Comparison of ENCODE assay signal across 21 cellular contexts in genomic region chr3:14199641-14200040, GRCh38. TPM values are rescaled to one million over a fixed set of nuclear protein-coding genes. Genes with fewer than 3 reads are reported as not detected.
A peak's percentile ranks its signal among the peaks of the same experiment; 100 is the strongest.
DNase-seq lines count a peak whose midpoint lies in the region; ATAC-seq, FAIRE-seq and TF ChIP-seq lines count a peak whose summit lies in the region.
"Had no signal": no experiment of that assay in that cellular context is flagged by ENCODE, and none has a peak within 500 bp of the region (broad histone marks: within the 10 kb centered on the region; RNA-seq: fewer than 3 reads in every experiment).

No MANE protein-coding gene starts in this region.

- ATAC-seq in K562 (no peak), left lung (no peak)

- TF ChIP-seq CTCF in K562 (IDR thresholded peaks at IDR 0.05 in 2 of 3, conservative IDR thresholded peaks at IDR 0.05 in 1 of 3; ENCODE audit: insufficient read depth in 2 of 3, low read depth in 1 of 3, low read length in 3 of 3) (no peak), suprapubic skin (IDR thresholded peaks at IDR 0.05) (no peak), left lung (IDR thresholded peaks at IDR 0.05) (no peak)

- no TSS peak for BruUV-seq in K562 (replicated peaks; lab: Mats Ljungman, UMichigan)

- POLR2A ChIA-PET in K562 (lab: Yijun Ruan, JAX): interaction anchor here (0.6 to 3.0 kb wide), 5 partner anchors 14 to 42 kb away, joined by 3 to 28 read pairs (median 5); partner anchors contain the start of genes LSM3 and XPC

- CTCF ChIA-PET in K562 (lab: Yijun Ruan, JAX; ENCODE audit: low intra/inter-chr PET ratio): no interaction called here

- H4K20me1 ChIP-seq in K562 (replicated peaks; ENCODE audit: control insufficient read depth, insufficient read depth, low read length): no peaks in the 10 kb centered on the region

- H2AFZ ChIP-seq in K562 (ENCODE audit: low read depth, low read length): no peak overlapping the region

- no peak for FAIRE-seq in K562 (lab: Jason Lieb, UNC)
- FAIRE-seq: D721Med had no signal

- TF ChIP-seq POLR2A in K562 (conservative IDR thresholded peaks at IDR 0.05): no peak
- no peak for TF ChIP-seq POLR2A in suprapubic skin (IDR thresholded peaks at IDR 0.05)

- peaks cover 16% of the 10 kb centered on the region in 2 experiments; a peak in 4 of 5 replicates for H3K4me1 ChIP-seq in K562 (replicated peaks in 1 of 2; ENCODE audit: control insufficient read depth in 2 of 2, insufficient read depth in 2 of 2, low read length in 2 of 2)
- H3K4me1 ChIP-seq in esophagus (ENCODE audit: control insufficient read depth in 2 of 2, insufficient read depth in 2 of 2, low read length in 1 of 2): peaks cover 2 to 14% of the 10 kb centered on the region in 2 donors
- H3K4me1 ChIP-seq in suprapubic skin: peaks cover 69% of the 10 kb centered on the region
- peaks cover 15 to 23% of the 10 kb centered on the region in 2 donors for H3K4me1 ChIP-seq in left lung
- H3K4me1 ChIP-seq: BE2C had no signal

- peaks cover 21% of the 10 kb centered on the region for H3K79me2 ChIP-seq in K562 (ENCODE audit: control insufficient read depth, insufficient read depth, low read length)

- H3K9me1 ChIP-seq in K562 (ENCODE audit: control insufficient read depth, insufficient read depth, low read length): no peaks in the 10 kb centered on the region

- TF ChIP-seq EP300 in K562 (IDR thresholded peaks at IDR 0.05; ENCODE audit: low read length) (no peak), suprapubic skin (IDR thresholded peaks at IDR 0.05) (no peak)

- no peak overlapping the region for H3K4me2 ChIP-seq in K562 (ENCODE audit: insufficient read depth, low read length)

- WGBS in K562 (ENCODE audit: insufficient coverage, low coverage, missing lambda C conversion rate): 72% methylated on average over 4 of the region's 4 CpGs
- 57 to 59% methylated on average over 4 of the region's 4 CpGs for WGBS in esophagus, 2 donors
- 57% methylated on average over 4 of the region's 4 CpGs for WGBS in suprapubic skin

- peak overlapping the region in 1 of 2 experiments; percentile 77; a peak in 1 of 4 replicates for H3K9ac ChIP-seq in K562 (ENCODE audit: insufficient read depth in 1 of 2, low read depth in 2 of 2, low read length in 2 of 2)

- H3K27ac Mint-ChIP-seq in activated T-cell treated with anti-CD3 and anti-CD28 coated beads, Interleukin-2, amount 50 U/mL, for 24 hours: peak overlapping the region; percentile 23

- no peak overlapping the region for H3K4me3 ChIP-seq in K562
- H3K4me3 ChIP-seq in esophagus (ENCODE audit: low read depth in 1 of 2, low read length in 2 of 2): no peak overlapping the region
- no peak overlapping the region for H3K4me3 ChIP-seq in suprapubic skin
- no peak overlapping the region for H3K4me3 ChIP-seq in left lung

- no peak overlapping the region for H3K27ac ChIP-seq in K562 (ENCODE audit: extremely low read depth, low read depth, low read length)
- H3K27ac ChIP-seq in esophagus (ENCODE audit: low read depth in 2 of 2, low read length in 1 of 2): peak overlapping the region; percentile 31 to 72
- peak overlapping the region; percentile 57 for H3K27ac ChIP-seq in suprapubic skin
- H3K27ac ChIP-seq in left lung: no peak overlapping the region

- H3K36me3 Mint-ChIP-seq in activated T-cell treated with anti-CD3 and anti-CD28 coated beads, Interleukin-2, amount 50 U/mL, for 24 hours (ENCODE audit: low read depth): peaks cover 55% of the 10 kb centered on the region

- intact Hi-C loops in K562 (cut with micrococcal nuclease): loop anchor here (5.0 to 10.0 kb wide), 5 partner anchors 173 to 723 kb away; partner anchors contain the start of gene CCDC174
- intact Hi-C loops in left lung (cut with DNase I): loop anchor here in 1 of 2 donors (5.0 kb wide), 1 partner anchor 273 kb away; no protein-coding TSS in a partner anchor

- no peaks in the 10 kb centered on the region for H3K27me3 Mint-ChIP-seq in activated T-cell treated with anti-CD3 and anti-CD28 coated beads, Interleukin-2, amount 50 U/mL, for 24 hours
- H3K27me3 Mint-ChIP-seq: CD4-positive, alpha-beta memory T cell had no signal

- no peak overlapping the region for H3K4me3 Mint-ChIP-seq in activated T-cell treated with anti-CD3 and anti-CD28 coated beads, Interleukin-2, amount 50 U/mL, for 24 hours
- H3K4me3 Mint-ChIP-seq: CD4-positive, alpha-beta memory T cell had no signal

- in situ Hi-C loops in K562 (cut with MboI): loop anchor here (5.0 kb wide), 2 partner anchors 63 to 263 kb away; no protein-coding TSS in a partner anchor

- H3K27me3 ChIP-seq in K562 (ENCODE audit: control insufficient read depth in 2 of 2, insufficient read depth in 2 of 2, low read length in 2 of 2) (no peaks in the 10 kb centered on the region), esophagus (ENCODE audit: control insufficient read depth in 1 of 2, insufficient read depth in 2 of 2, low read length in 2 of 2) (no peaks in the 10 kb centered on the region), suprapubic skin (no peaks in the 10 kb centered on the region), left lung (no peaks in the 10 kb centered on the region)
- H3K27me3 ChIP-seq: BE2C had no signal

- H3K9me3 ChIP-seq in K562 (replicated peaks; ENCODE audit: control insufficient read depth, insufficient read depth, low read depth, low read length): no peaks in the 10 kb centered on the region
- H3K9me3 ChIP-seq in esophagus (ENCODE audit: control insufficient read depth in 2 of 2, insufficient read depth in 1 of 2, low read depth in 1 of 2, low read length in 1 of 2): no peaks in the 10 kb centered on the region
- H3K9me3 ChIP-seq in suprapubic skin: no peaks in the 10 kb centered on the region
- no peaks in the 10 kb centered on the region for H3K9me3 ChIP-seq in left lung
- H3K9me3 ChIP-seq: BE2C had no signal

- H3K36me3 ChIP-seq in K562 (ENCODE audit: control insufficient read depth, insufficient read depth, low read length): peaks cover 56% of the 10 kb centered on the region
- H3K36me3 ChIP-seq in esophagus (ENCODE audit: control insufficient read depth in 2 of 2, insufficient read depth in 2 of 2, low read length in 1 of 2): peaks cover 4 to 5% of the 10 kb centered on the region in 2 donors
- peaks cover 12% of the 10 kb centered on the region for H3K36me3 ChIP-seq in suprapubic skin
- H3K36me3 ChIP-seq in left lung: peaks cover 0 to 30% of the 10 kb centered on the region in 2 donors
- H3K36me3 ChIP-seq: BE2C had no signal

- no peaks in the 10 kb centered on the region for H3K9me3 Mint-ChIP-seq in activated T-cell treated with anti-CD3 and anti-CD28 coated beads, Interleukin-2, amount 50 U/mL, for 24 hours
- H3K9me3 Mint-ChIP-seq: CD4-positive, alpha-beta memory T cell had no signal

- H3K4me1 Mint-ChIP-seq in activated T-cell treated with anti-CD3 and anti-CD28 coated beads, Interleukin-2, amount 50 U/mL, for 24 hours (ENCODE audit: low read depth): peaks cover 10% of the 10 kb centered on the region

- DNase-seq in activated T-cell treated with anti-CD3 and anti-CD28 coated beads, Interleukin-2, amount 50 U/mL, for 24 hours: no peak
- no peak for DNase-seq in activated T-cell treated with anti-CD3 and anti-CD28 coated beads, Interleukin-2, amount 50 U/mL, for 1 hour
- no peak for DNase-seq in K562 (ENCODE audit: extremely low read depth in 1 of 4, low spot score in 3 of 4)
- no peak for DNase-seq in suprapubic skin (ENCODE audit: low spot score in 2 of 2)
- DNase-seq in CD1c-positive myeloid dendritic cell (ENCODE audit: extremely low spot score): no peak
- DNase-seq in left lung: no peak
- no peak for DNase-seq in RPMI8226
- DNase-seq: 8988T; BE2C; CD4-positive, alpha-beta memory T cell; DMS79; H7; MV-4-11; NCI-H1417; NCI-H187 treated with DMSO at 0.1 percent for 48 hours; NCI-H2171; NCI-H446; NCI-H69; OCI-M1 had no signal

- TF ChIP-seq RAD21 in K562 (CRISPR knock-in tag; conservative IDR thresholded peaks at IDR 0.05 in 1 of 2, IDR thresholded peaks at IDR 0.05 in 1 of 2): no peak

RNA-seq across cellular contexts. Expression of gene LSM3, which starts 21.0 kb away (rescaled TPM):
- total RNA-seq in K562 (2011; cell fraction: chromatin; rRNA removed; ENCODE audit: low replicate concordance): 11.3 and 17.2 TPM in 2 replicates
- 7.4 and 9.3 TPM in 2 replicates for total RNA-seq in K562 (2011; cell fraction: nucleolus; rRNA removed)
- 14.2 and 25.6 TPM in 2 replicates for total RNA-seq in K562 (2011; cell fraction: nucleoplasm; rRNA removed)
- total RNA-seq in K562 (2014; rRNA removed) (32.6 and 33.8 TPM in 2 replicates), K562 (2014; rRNA removed; fragmentation: Illumina TruSeq; extraction: Trizol) (64.7 and 73.9 TPM in 2 replicates), K562 (2015; rRNA removed; fragmentation: Illumina TruSeq; extraction: Trizol) (54.4 and 61.2 TPM in 2 replicates), K562 (2021) (38.5 and 46.4 TPM in 2 replicates), suprapubic skin (10 to 100 TPM in 1 of 4 donors, 1 to 10 TPM in 3; 5.5 to 10.7 (median 8.9) TPM), left lung (10 to 100 TPM; 10.6 to 11.1 TPM)
- polyA plus RNA-seq in K562 (2011; rRNA removed) (34.0 and 48.7 TPM in 2 replicates), K562 (2014; fragmentation: Illumina TruSeq; extraction: Trizol) (48.6 and 55.2 TPM in 2 replicates), K562 (2014; fragmentation: Nextera tagmentation; extraction: Ambion mirVana) (100 to 1,000 TPM; 180 to 203 TPM), K562 (2014; rRNA removed) (61.6 and 75.1 TPM in 2 replicates), esophagus (10 to 100 TPM in 1 of 2 donors, 1 to 10 TPM in 1; 5.3 to 10.8 TPM)
- 3.6 and 12.9 TPM in 2 replicates for polyA plus RNA-seq in K562 (2011; cell fraction: cytosol; rRNA removed)
- 3.1 and 6.0 TPM in 2 replicates for polyA plus RNA-seq in K562 (2011; cell fraction: nucleus; rRNA removed)
- polyA plus RNA-seq in K562 (2012): 31.9 and 61.8 TPM in 2 replicates
- 14.8 and 16.0 TPM in 2 replicates for polyA minus RNA-seq in K562 (2011; rRNA and poly(A)+ RNA removed)
- polyA minus RNA-seq in K562 (2011; cell fraction: cytosol; rRNA and poly(A)+ RNA removed): 4.3 and 6.0 TPM in 2 replicates
- 5.5 and 7.6 TPM in 2 replicates for polyA minus RNA-seq in K562 (2011; cell fraction: nucleus; rRNA and poly(A)+ RNA removed)

RNA-seq across cellular contexts. Expression of gene XPC, which starts 21.2 kb away (rescaled TPM):
- 61.0 and 92.1 TPM in 2 replicates for total RNA-seq in K562 (2011; cell fraction: chromatin; rRNA removed; ENCODE audit: low replicate concordance)
- total RNA-seq in K562 (2011; cell fraction: nucleolus; rRNA removed): 32.5 and 33.7 TPM in 2 replicates
- 45.0 and 59.2 TPM in 2 replicates for total RNA-seq in K562 (2011; cell fraction: nucleoplasm; rRNA removed)
- total RNA-seq in K562 (2014; rRNA removed): 51.8 and 54.1 TPM in 2 replicates
- total RNA-seq in K562 (2014; rRNA removed; fragmentation: Illumina TruSeq; extraction: Trizol): 41.2 and 49.8 TPM in 2 replicates
- total RNA-seq in K562 (2015; rRNA removed; fragmentation: Illumina TruSeq; extraction: Trizol): 41.3 and 44.2 TPM in 2 replicates
- total RNA-seq in K562 (2021): 44.5 and 54.0 TPM in 2 replicates
- 25.1 and 25.5 TPM in 2 replicates for polyA plus RNA-seq in K562 (2011; rRNA removed)
- polyA plus RNA-seq in K562 (2011; cell fraction: cytosol; rRNA removed): 11.7 and 15.8 TPM in 2 replicates
- 76.2 and 81.9 TPM in 2 replicates for polyA plus RNA-seq in K562 (2011; cell fraction: nucleus; rRNA removed)
- polyA plus RNA-seq in K562 (2012): 41.7 and 44.5 TPM in 2 replicates
- polyA plus RNA-seq in K562 (2014; fragmentation: Illumina TruSeq; extraction: Trizol): 54.4 and 54.7 TPM in 2 replicates
- polyA plus RNA-seq in K562 (2014; fragmentation: Nextera tagmentation; extraction: Ambion mirVana): 1 to 10 TPM; 3.8 to 4.1 TPM
- polyA plus RNA-seq in K562 (2014; rRNA removed): 33.8 and 42.4 TPM in 2 replicates
- polyA minus RNA-seq in K562 (2011; rRNA and poly(A)+ RNA removed): 30.9 and 32.3 TPM in 2 replicates
- 24.0 and 24.8 TPM in 2 replicates for polyA minus RNA-seq in K562 (2011; cell fraction: cytosol; rRNA and poly(A)+ RNA removed)
- polyA minus RNA-seq in K562 (2011; cell fraction: nucleus; rRNA and poly(A)+ RNA removed): 34.9 and 53.4 TPM in 2 replicates
- polyA plus RNA-seq in esophagus: 10 to 100 TPM; 12.1 to 12.6 TPM
- total RNA-seq in suprapubic skin: 100 to 1,000 TPM in 1 of 4 donors, 10 to 100 TPM in 3; 49.7 to 176 (median 66.4) TPM
- 10 to 100 TPM; 23.9 to 31.8 TPM for total RNA-seq in left lung

Comparison
In these comparisons a context has a peak if more than half of its experiments do, and no peak if none do; other contexts are left out.
1. H3K27ac ChIP-seq: peak in esophagus (2 of 2) and suprapubic skin (single experiment); none in K562 (single experiment) and left lung (0 of 2).